14 cellular contexts compared by ENCODE assay signal in the genomic region with DNA sequence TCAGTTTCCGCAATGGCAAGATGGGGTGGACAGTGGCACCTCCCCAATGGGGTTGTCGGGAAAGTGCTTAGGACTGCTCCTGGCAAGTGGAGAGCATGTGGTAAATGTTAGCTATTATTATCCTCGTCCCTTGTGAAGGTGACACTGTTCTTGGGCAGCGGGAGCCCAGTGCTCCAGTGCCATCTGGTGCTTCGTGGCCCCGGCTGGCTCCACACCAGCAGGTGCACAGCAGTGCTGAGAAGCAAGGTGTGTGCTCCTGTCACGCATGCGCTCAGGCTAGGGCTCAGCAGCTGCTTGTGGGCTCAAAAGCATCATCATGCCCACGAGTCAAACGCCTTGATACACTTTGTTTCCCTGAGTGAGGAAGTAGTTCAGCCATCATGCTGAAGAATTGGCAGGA. TPM values are rescaled to one million over a fixed set of nuclear protein-coding genes. Genes with fewer than 3 reads are reported as not detected.
A peak's percentile ranks its signal among the peaks of the same experiment; 100 is the strongest.
DNase-seq lines count a peak whose midpoint lies in the region; ATAC-seq, FAIRE-seq and TF ChIP-seq lines count a peak whose summit lies in the region.
"Had no signal": no experiment of that assay in that cellular context is flagged by ENCODE, and none has a peak within 500 bp of the region (broad histone marks: within the 10 kb centered on the region; RNA-seq: fewer than 3 reads in every experiment).

No MANE protein-coding gene starts in this region.

- FAIRE-seq in GM12891 (lab: Jason Lieb, UNC): no peak

- WGBS in heart left ventricle, 4 donors: 50 to 58% (median 55%) methylated on average over 10 of the region's 10 CpGs

- DNase-seq in DMS79 (lab: John Stamatoyannopoulos, UW) (peak; percentile 88), NCI-H1417 treated with DMSO at 0.1 percent for 48 hours (lab: John Stamatoyannopoulos, UW) (peak; percentile 38), NCI-H69 (lab: John Stamatoyannopoulos, UW) (peak; percentile 92), heart left ventricle (peak; percentile 30 to 70 (median 48)), GM12891 (ENCODE audit: insufficient read length, low spot score) (no peak), A673 (ENCODE audit: low spot score) (no peak)
- DNase-seq: activated CD8-positive, alpha-beta memory T cell treated with anti-CD3 and anti-CD28 coated beads, Interleukin-2, amount 50 U/mL, for 48 hours; activated naive CD4-positive, alpha-beta T cell treated with anti-CD3 and anti-CD28 coated beads for 36 hours; right lobe of liver; stimulated activated CD4-positive, alpha-beta T cell treated with anti-CD3 and anti-CD28 coated beads, Interleukin-2, amount 100 ng/mL, for 48 hours had no signal

- peak; percentile 71 to 81 (median 74) for ATAC-seq in heart left ventricle
- no peak for ATAC-seq in esophagus mucosa
- ATAC-seq in GM18505 (IDR thresholded peaks at IDR 0.05; ENCODE audit: unreplicated experiment): no peak
- ATAC-seq: right lobe of liver had no signal

- H3K4me1 ChIP-seq in heart left ventricle (peaks cover 7 to 54% (median 27%) of the 10 kb centered on the region in 12 donors), A673 (ENCODE audit: insufficient read depth, low read length, poor library complexity, severe bottlenecking) (no peaks in the 10 kb centered on the region)
- H3K4me1 ChIP-seq: BLaER1 had no signal

- H3K36me3 ChIP-seq in heart left ventricle: no peaks in the 10 kb centered on the region
- H3K36me3 ChIP-seq in A673 (ENCODE audit: insufficient read depth, low read length, poor library complexity, severe bottlenecking): no peaks in the 10 kb centered on the region
- H3K36me3 ChIP-seq: BLaER1, right lobe of liver had no signal

- CTCF ChIA-PET in A673 (lab: Charles Lee): no interaction called here

- H3K27me3 ChIP-seq in heart left ventricle: no peaks in the 10 kb centered on the region
- peaks cover 16% of the 10 kb centered on the region for H3K27me3 ChIP-seq in A673 (replicated peaks; ENCODE audit: insufficient read depth, low read depth, low read length, poor library complexity)
- H3K27me3 ChIP-seq: BLaER1, right lobe of liver had no signal

- POLR2A ChIA-PET in A673 (lab: Charles Lee; ENCODE audit: low non-redundant PET): no interaction called here

- H3K9me3 ChIP-seq in heart left ventricle (no peaks in the 10 kb centered on the region), A673 (ENCODE audit: low read depth, low read length, poor library complexity, severe bottlenecking) (no peaks in the 10 kb centered on the region)
- H3K9me3 ChIP-seq: BLaER1, right lobe of liver had no signal

- intact Hi-C loops in heart left ventricle (cut with DNase I) (loop anchor here in 1 of 10 donors (10.0 kb wide), 1 partner anchor 130 kb away; no protein-coding TSS in a partner anchor), A673 (cut with micrococcal nuclease; ENCODE audit: unreplicated experiment) (no loop called here)

- H3K27ac ChIP-seq in heart left ventricle (peak overlapping the region in 1 of 12 donors; percentile 12), A673 (ENCODE audit: low read depth, low read length, poor library complexity, severe bottlenecking) (no peak overlapping the region)
- H3K27ac ChIP-seq: BLaER1, right lobe of liver had no signal

- no TSS peak for BruUV-seq in A673 (replicated peaks; lab: Mats Ljungman, UMichigan)

- TF ChIP-seq POLR2A in heart left ventricle (IDR thresholded peaks at IDR 0.05) (no peak), GM12891 (IDR thresholded peaks at IDR 0.05; ENCODE audit: low read depth, low read length) (no peak), GM18505 (IDR thresholded peaks at IDR 0.05; ENCODE audit: borderline replicate concordance, extremely low read depth, insufficient read depth, insufficient read length) (no peak)

- TF ChIP-seq CTCF in heart left ventricle (IDR thresholded peaks at IDR 0.05) (peak in 4 of 12 donors; percentile 24 to 36 (median 28)), A673 (conservative IDR thresholded peaks at IDR 0.05; ENCODE audit: low read depth, low read length) (no peak)

- H3K4me3 ChIP-seq in heart left ventricle: no peak overlapping the region
- no peak overlapping the region for H3K4me3 ChIP-seq in A673 (ENCODE audit: low read depth, low read length, poor library complexity, severe bottlenecking)
- H3K4me3 ChIP-seq: BLaER1, right lobe of liver had no signal

TF ChIP-seq in GM12891, 5 proteins besides CTCF, POLR2A, EP300 and RAD21:
- no peak for TF ChIP-seq POLR2AphosphoS5 (IDR thresholded peaks at IDR 0.05; ENCODE audit: low read depth, low read length)
- TF ChIP-seq POU2F2 (IDR thresholded peaks at IDR 0.05; ENCODE audit: low read depth, low read length): no peak
- no peak for TF ChIP-seq PAX5 (IDR thresholded peaks at IDR 0.05; ENCODE audit: insufficient read depth, low read length, severe bottlenecking)
- TF ChIP-seq SPI1 (IDR thresholded peaks at IDR 0.05; ENCODE audit: low read depth, low read length): no peak
- no peak for TF ChIP-seq TAF1 (IDR thresholded peaks at IDR 0.05; ENCODE audit: low read depth, low read length)

RNA-seq across cellular contexts. Expression of a gene that starts 24.9 kb away (rescaled TPM):
- total RNA-seq in heart left ventricle (10 to 100 TPM in 3 of 9 donors, 1 to 10 TPM in 6; 4.9 to 15.2 (median 6.7) TPM), A673 (2021) (0.22 and 0.24 TPM in 2 replicates), esophagus mucosa (5.8 TPM)
- 1 to 10 TPM; 2.4 to 3.1 TPM for polyA plus RNA-seq in heart left ventricle
- 0.18 TPM for polyA plus RNA-seq in GM12891 (2012; ENCODE audit: low read depth, missing spikeins)

RNA-seq across cellular contexts. Expression of a gene that starts 34.9 kb away (rescaled TPM):
- total RNA-seq in heart left ventricle: under 1 TPM in 7 of 9 donors, not detected in 2; 0.07 to 0.50 (median 0.32) TPM
- polyA plus RNA-seq in heart left ventricle: under 1 TPM in 1 of 2 donors, not detected in 1; 0.15 TPM
- polyA plus RNA-seq in GM12891 (2012; ENCODE audit: low read depth, missing spikeins): not detected
- not detected in 2 replicates for total RNA-seq in A673 (2021)
- total RNA-seq in esophagus mucosa: 0.28 TPM
- total RNA-seq: NCI-H460, right lobe of liver had no signal

Comparison
In these comparisons a context has a peak if more than half of its experiments do, and no peak if none do; other contexts are left out.
1. DNase-seq: peak in DMS79 (single experiment), NCI-H1417 treated with DMSO at 0.1 percent for 48 hours (single experiment), NCI-H69 (single experiment) and heart left ventricle (5 of 5); none in GM12891 (single experiment) and A673 (single experiment).
2. ATAC-seq: peak in heart left ventricle (4 of 4); none in esophagus mucosa (single experiment) and GM18505 (single experiment).